Comparison of ENCODE assay signal across 1 cellular context in the genomic region with DNA sequence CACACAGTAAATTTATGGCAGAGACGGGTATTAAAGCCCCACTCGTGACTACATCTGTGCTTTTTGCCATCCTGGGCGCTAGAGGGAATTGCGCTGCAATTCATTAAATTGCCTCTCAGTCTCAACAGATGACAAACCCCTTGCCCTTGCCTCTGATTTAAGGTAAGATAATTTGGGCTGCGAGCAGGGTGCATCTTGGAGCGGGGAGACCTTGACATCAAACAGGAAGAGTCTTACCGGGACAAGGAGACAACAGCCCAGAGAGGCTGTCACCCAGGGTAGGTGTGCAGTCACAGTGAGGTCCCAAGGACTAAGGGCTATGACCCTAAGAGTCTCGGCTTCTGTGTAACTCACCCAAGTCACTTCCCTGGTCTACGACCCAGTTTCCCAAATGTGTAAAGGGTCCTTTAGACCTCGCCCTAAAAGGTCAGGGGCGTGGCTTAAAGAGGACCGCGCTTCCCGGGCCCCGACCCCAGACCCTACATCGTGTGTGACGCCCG.
TF ChIP-seq lines count a peak whose summit lies in the region.

No MANE protein-coding gene starts in this region.

TF ChIP-seq in HepG2, 621 proteins besides CTCF, POLR2A, EP300 and RAD21 (continued from another document and continues in another):
- TF ChIP-seq STAT5B (CRISPR knock-in tag; IDR thresholded peaks at IDR 0.05) (0 out of 2 replicates have a peak, but pooled peaks have one; percentile 6), ZNF282 (IDR thresholded peaks at IDR 0.05; ENCODE audit: partially characterized antibody) (no peak), FOXJ3 (CRISPR knock-in tag; IDR thresholded peaks at IDR 0.05; ENCODE audit: borderline replicate concordance) (no peak), SATB2 (CRISPR knock-in tag; IDR thresholded peaks at IDR 0.05) (0 out of 2 replicates have a peak, but pooled peaks have one; percentile 34), ZNF121 (CRISPR knock-in tag; IDR thresholded peaks at IDR 0.05) (peak; percentile 88; the same call in 1 of the 2 replicates), ZNF44 (CRISPR knock-in tag; IDR thresholded peaks at IDR 0.05) (peak; percentile 75; the same call in 1 of the 2 replicates), SRF (IDR thresholded peaks at IDR 0.05; ENCODE audit: low read depth, low read length) (peak; percentile 35; the same call in 1 of the 2 replicates), MED13 (CRISPR knock-in tag; IDR thresholded peaks at IDR 0.05) (no peak), ZFP36L1 (CRISPR knock-in tag; IDR thresholded peaks at IDR 0.05) (peak; percentile 74; the same call in 1 of the 2 replicates), ZNF292 (CRISPR knock-in tag; IDR thresholded peaks at IDR 0.05; ENCODE audit: borderline replicate concordance, low read depth) (0 out of 2 replicates have a peak, but pooled peaks have one; percentile 14), ATF7 (IDR thresholded peaks at IDR 0.05) (no peak), ATF7 (CRISPR knock-in tag; IDR thresholded peaks at IDR 0.05) (no peak), RORA (CRISPR knock-in tag; IDR thresholded peaks at IDR 0.05) (no peak), ZNF124 (CRISPR knock-in tag; IDR thresholded peaks at IDR 0.05) (no peak), ZNF446 (CRISPR knock-in tag; IDR thresholded peaks at IDR 0.05) (0 out of 2 replicates have a peak, but pooled peaks have one; percentile 11), ZBTB20 (CRISPR knock-in tag; IDR thresholded peaks at IDR 0.05; ENCODE audit: borderline replicate concordance, low read depth) (peak; percentile 16; the same call in 1 of the 2 replicates), KLF6 (CRISPR knock-in tag; IDR thresholded peaks at IDR 0.05) (no peak), TCF7L2 (IDR thresholded peaks at IDR 0.05; ENCODE audit: low read depth, low read length) (no peak), HOXA3 (CRISPR knock-in tag; IDR thresholded peaks at IDR 0.05) (peak; percentile 92; the same call in 1 of the 2 replicates), SMAD3 (CRISPR knock-in tag; IDR thresholded peaks at IDR 0.05) (no peak), MTA3 (CRISPR knock-in tag; IDR thresholded peaks at IDR 0.05) (no peak), U2AF1 (optimal IDR thresholded peaks at IDR 0.05; ENCODE audit: low read depth, low read length) (peak; percentile 16), MYNN (CRISPR knock-in tag; IDR thresholded peaks at IDR 0.05; ENCODE audit: low read depth) (no peak), ZNF337 (CRISPR knock-in tag; IDR thresholded peaks at IDR 0.05; ENCODE audit: borderline replicate concordance, low read depth) (0 out of 2 replicates have a peak, but pooled peaks have one; percentile 61), IKZF4 (CRISPR knock-in tag; IDR thresholded peaks at IDR 0.05; ENCODE audit: borderline replicate concordance, low read depth, not compliant biosample characterization) (no peak), ZNF160 (CRISPR knock-in tag; IDR thresholded peaks at IDR 0.05) (0 out of 2 replicates have a peak, but pooled peaks have one; percentile 40), ZNF660 (CRISPR knock-in tag; IDR thresholded peaks at IDR 0.05; ENCODE audit: borderline replicate concordance, low read depth) (no peak), ZFP82 (CRISPR knock-in tag; IDR thresholded peaks at IDR 0.05; ENCODE audit: borderline replicate concordance) (0 out of 2 replicates have a peak, but pooled peaks have one; percentile 1)
- TF ChIP-seq, protein P1, sequence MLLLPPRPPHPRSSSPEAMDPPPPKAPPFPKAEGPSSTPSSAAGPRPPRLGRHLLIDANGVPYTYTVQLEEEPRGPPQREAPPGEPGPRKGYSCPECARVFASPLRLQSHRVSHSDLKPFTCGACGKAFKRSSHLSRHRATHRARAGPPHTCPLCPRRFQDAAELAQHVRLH (CRISPR knock-in tag; IDR thresholded peaks at IDR 0.05; ENCODE audit: borderline replicate concordance, low read depth): 0 out of 2 replicates have a peak, but pooled peaks have one; percentile 13
- TF ChIP-seq, protein P2, sequence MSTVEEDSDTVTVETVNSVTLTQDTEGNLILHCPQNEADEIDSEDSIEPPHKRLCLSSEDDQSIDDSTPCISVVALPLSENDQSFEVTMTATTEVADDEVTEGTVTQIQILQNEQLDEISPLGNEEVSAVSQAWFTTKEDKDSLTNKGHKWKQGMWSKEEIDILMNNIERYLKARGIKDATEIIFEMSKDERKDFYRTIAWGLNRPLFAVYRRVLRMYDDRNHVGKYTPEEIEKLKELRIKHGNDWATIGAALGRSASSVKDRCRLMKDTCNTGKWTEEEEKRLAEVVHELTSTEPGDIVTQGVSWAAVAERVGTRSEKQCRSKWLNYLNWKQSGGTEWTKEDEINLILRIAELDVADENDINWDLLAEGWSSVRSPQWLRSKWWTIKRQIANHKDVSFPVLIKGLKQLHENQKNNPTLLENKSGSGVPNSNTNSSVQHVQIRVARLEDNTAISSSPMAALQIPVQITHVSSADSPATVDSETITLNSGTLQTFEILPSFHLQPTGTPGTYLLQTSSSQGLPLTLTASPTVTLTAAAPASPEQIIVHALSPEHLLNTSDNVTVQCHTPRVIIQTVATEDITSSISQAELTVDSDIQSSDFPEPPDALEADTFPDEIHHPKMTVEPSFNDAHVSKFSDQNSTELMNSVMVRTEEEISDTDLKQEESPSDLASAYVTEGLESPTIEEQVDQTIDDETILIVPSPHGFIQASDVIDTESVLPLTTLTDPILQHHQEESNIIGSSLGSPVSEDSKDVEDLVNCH (CRISPR knock-in tag; IDR thresholded peaks at IDR 0.05): no peak
- TF ChIP-seq, protein P3, sequence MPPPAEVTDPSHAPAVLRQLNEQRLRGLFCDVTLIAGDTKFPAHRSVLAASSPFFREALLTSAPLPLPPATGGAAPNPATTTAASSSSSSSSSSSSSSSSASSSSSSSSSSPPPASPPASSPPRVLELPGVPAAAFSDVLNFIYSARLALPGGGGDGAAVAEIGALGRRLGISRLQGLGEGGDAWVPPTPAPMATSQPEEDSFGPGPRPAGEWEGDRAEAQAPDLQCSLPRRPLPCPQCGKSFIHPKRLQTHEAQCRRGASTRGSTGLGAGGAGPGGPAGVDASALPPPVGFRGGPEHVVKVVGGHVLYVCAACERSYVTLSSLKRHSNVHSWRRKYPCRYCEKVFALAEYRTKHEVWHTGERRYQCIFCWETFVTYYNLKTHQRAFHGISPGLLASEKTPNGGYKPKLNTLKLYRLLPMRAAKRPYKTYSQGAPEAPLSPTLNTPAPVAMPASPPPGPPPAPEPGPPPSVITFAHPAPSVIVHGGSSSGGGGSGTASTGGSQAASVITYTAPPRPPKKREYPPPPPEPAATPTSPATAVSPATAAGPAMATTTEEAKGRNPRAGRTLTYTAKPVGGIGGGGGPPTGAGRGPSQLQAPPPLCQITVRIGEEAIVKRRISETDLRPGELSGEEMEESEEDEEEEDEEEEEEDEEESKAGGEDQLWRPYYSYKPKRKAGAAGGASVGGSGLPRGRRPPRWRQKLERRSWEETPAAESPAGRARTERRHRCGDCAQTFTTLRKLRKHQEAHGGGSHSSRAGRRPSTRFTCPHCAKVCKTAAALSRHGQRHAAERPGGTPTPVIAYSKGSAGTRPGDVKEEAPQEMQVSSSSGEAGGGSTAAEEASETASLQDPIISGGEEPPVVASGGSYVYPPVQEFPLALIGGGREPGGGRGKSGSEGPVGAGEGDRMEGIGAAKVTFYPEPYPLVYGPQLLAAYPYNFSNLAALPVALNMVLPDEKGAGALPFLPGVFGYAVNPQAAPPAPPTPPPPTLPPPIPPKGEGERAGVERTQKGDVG (CRISPR knock-in tag; IDR thresholded peaks at IDR 0.05; ENCODE audit: borderline replicate concordance): no peak
- TF ChIP-seq, protein P4, sequence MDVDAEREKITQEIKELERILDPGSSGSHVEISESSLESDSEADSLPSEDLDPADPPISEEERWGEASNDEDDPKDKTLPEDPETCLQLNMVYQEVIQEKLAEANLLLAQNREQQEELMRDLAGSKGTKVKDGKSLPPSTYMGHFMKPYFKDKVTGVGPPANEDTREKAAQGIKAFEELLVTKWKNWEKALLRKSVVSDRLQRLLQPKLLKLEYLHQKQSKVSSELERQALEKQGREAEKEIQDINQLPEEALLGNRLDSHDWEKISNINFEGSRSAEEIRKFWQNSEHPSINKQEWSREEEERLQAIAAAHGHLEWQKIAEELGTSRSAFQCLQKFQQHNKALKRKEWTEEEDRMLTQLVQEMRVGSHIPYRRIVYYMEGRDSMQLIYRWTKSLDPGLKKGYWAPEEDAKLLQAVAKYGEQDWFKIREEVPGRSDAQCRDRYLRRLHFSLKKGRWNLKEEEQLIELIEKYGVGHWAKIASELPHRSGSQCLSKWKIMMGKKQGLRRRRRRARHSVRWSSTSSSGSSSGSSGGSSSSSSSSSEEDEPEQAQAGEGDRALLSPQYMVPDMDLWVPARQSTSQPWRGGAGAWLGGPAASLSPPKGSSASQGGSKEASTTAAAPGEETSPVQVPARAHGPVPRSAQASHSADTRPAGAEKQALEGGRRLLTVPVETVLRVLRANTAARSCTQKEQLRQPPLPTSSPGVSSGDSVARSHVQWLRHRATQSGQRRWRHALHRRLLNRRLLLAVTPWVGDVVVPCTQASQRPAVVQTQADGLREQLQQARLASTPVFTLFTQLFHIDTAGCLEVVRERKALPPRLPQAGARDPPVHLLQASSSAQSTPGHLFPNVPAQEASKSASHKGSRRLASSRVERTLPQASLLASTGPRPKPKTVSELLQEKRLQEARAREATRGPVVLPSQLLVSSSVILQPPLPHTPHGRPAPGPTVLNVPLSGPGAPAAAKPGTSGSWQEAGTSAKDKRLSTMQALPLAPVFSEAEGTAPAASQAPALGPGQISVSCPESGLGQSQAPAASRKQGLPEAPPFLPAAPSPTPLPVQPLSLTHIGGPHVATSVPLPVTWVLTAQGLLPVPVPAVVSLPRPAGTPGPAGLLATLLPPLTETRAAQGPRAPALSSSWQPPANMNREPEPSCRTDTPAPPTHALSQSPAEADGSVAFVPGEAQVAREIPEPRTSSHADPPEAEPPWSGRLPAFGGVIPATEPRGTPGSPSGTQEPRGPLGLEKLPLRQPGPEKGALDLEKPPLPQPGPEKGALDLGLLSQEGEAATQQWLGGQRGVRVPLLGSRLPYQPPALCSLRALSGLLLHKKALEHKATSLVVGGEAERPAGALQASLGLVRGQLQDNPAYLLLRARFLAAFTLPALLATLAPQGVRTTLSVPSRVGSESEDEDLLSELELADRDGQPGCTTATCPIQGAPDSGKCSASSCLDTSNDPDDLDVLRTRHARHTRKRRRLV (CRISPR knock-in tag; IDR thresholded peaks at IDR 0.05): 0 out of 2 replicates have a peak, but pooled peaks have one; percentile 46
- TF ChIP-seq, protein P5, sequence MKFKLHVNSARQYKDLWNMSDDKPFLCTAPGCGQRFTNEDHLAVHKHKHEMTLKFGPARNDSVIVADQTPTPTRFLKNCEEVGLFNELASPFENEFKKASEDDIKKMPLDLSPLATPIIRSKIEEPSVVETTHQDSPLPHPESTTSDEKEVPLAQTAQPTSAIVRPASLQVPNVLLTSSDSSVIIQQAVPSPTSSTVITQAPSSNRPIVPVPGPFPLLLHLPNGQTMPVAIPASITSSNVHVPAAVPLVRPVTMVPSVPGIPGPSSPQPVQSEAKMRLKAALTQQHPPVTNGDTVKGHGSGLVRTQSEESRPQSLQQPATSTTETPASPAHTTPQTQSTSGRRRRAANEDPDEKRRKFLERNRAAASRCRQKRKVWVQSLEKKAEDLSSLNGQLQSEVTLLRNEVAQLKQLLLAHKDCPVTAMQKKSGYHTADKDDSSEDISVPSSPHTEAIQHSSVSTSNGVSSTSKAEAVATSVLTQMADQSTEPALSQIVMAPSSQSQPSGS (CRISPR knock-in tag; IDR thresholded peaks at IDR 0.05): peak; percentile 36; the same call in 1 of the 2 replicates
- TF ChIP-seq, protein P6, sequence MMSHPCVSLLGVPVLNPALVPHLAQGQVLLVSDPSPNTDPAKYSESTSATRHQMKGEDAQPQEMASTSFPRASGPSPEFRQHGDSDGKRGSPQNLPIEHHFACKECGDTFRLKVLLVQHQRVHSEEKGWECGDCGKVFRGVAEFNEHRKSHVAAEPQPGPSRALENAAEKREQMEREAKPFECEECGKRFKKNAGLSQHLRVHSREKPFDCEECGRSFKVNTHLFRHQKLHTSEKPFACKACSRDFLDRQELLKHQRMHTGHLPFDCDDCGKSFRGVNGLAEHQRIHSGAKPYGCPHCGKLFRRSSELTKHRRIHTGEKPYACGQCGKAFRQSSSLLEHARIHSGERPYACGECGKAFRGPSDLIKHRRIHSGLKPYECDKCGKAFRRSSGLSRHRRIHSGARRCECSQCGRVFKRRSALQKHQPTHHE (CRISPR knock-in tag; IDR thresholded peaks at IDR 0.05; ENCODE audit: borderline replicate concordance): 0 out of 2 replicates have a peak, but pooled peaks have one; percentile 18
- TF ChIP-seq, protein P7, sequence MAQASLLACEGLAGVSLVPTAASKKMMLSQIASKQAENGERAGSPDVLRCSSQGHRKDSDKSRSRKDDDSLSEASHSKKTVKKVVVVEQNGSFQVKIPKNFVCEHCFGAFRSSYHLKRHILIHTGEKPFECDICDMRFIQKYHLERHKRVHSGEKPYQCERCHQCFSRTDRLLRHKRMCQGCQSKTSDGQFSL (CRISPR knock-in tag; IDR thresholded peaks at IDR 0.05): no peak
- TF ChIP-seq, protein P8, sequence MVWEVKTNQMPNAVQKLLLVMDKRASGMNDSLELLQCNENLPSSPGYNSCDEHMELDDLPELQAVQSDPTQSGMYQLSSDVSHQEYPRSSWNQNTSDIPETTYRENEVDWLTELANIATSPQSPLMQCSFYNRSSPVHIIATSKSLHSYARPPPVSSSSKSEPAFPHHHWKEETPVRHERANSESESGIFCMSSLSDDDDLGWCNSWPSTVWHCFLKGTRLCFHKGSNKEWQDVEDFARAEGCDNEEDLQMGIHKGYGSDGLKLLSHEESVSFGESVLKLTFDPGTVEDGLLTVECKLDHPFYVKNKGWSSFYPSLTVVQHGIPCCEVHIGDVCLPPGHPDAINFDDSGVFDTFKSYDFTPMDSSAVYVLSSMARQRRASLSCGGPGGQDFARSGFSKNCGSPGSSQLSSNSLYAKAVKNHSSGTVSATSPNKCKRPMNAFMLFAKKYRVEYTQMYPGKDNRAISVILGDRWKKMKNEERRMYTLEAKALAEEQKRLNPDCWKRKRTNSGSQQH (CRISPR knock-in tag; IDR thresholded peaks at IDR 0.05; ENCODE audit: low read depth): no peak
- TF ChIP-seq, protein P9, sequence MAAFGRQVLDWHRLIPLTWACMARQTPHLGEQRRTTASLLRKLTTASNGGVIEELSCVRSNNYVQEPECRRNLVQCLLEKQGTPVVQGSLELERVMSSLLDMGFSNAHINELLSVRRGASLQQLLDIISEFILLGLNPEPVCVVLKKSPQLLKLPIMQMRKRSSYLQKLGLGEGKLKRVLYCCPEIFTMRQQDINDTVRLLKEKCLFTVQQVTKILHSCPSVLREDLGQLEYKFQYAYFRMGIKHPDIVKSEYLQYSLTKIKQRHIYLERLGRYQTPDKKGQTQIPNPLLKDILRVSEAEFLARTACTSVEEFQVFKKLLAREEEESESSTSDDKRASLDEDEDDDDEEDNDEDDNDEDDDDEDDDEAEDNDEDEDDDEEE (CRISPR knock-in tag; IDR thresholded peaks at IDR 0.05): peak; percentile 4; the same call in 1 of the 2 replicates
- TF ChIP-seq, protein P10, sequence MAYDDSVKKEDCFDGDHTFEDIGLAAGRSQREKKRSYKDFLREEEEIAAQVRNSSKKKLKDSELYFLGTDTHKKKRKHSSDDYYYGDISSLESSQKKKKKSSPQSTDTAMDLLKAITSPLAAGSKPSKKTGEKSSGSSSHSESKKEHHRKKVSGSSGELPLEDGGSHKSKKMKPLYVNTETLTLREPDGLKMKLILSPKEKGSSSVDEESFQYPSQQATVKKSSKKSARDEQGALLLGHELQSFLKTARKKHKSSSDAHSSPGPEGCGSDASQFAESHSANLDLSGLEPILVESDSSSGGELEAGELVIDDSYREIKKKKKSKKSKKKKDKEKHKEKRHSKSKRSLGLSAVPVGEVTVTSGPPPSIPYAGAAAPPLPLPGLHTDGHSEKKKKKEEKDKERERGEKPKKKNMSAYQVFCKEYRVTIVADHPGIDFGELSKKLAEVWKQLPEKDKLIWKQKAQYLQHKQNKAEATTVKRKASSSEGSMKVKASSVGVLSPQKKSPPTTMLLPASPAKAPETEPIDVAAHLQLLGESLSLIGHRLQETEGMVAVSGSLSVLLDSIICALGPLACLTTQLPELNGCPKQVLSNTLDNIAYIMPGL (CRISPR knock-in tag; IDR thresholded peaks at IDR 0.05; ENCODE audit: borderline replicate concordance in 1 of 2, low read depth in 1 of 2): no peak
